ENCODE assay signal across 8 cellular contexts in the genomic region with DNA sequence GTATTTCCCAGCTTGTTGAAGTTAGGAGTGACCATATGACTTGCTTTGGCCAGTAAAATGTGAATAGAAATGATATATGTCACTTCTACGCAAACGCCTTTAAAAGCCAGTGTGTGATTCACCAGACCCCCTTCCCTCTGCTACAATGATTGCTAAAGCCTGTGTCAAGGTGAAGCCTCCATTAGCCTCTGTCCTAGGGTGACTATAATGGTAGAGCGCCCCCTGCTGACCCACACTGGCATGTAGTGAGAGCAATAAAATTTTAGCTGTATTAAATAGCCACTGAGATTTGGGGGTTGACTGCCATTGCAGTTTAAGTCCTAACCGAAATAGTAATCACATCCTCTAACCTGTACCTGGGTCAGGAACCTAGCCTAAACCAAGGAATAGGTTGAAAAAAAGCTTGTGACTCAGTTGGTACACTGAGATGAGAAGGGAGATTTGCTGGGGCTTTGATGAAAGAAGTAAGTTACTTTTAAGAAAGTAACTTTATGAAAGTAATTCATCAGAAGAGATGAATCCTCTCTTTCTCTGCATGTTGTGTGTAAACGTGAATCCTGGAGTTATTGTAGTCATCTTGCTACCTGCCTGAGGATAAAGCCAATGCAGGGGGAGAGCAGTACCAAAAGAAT. TPM values are rescaled to one million over a fixed set of nuclear protein-coding genes. Genes with fewer than 3 reads are reported as not detected.
DNase-seq lines count a peak whose midpoint lies in the region; ATAC-seq, FAIRE-seq and TF ChIP-seq lines count a peak whose summit lies in the region.

No MANE protein-coding gene starts in this region.

- H3K9me3 Mint-ChIP-seq in activated T-helper 1 cell treated with anti-CD3 and anti-CD28 coated beads, Interleukin-12 subunit alpha, Interleukin-12 subunit beta, Interleukin-2, Interleukin-4 antibody, amounts not matched to agents 30 ng/mL and 10 ng/mL and 1 ng/mL, durations not matched to agents 14 hours and 24 hours and 36 hours: no peaks in the 10 kb centered on the region
- H3K9me3 Mint-ChIP-seq in type B pancreatic cell: no peaks in the 10 kb centered on the region

- H3K27me3 Mint-ChIP-seq in activated T-helper 1 cell treated with anti-CD3 and anti-CD28 coated beads, Interleukin-12 subunit alpha, Interleukin-12 subunit beta, Interleukin-2, Interleukin-4 antibody, amounts not matched to agents 30 ng/mL and 10 ng/mL and 1 ng/mL, durations not matched to agents 14 hours and 24 hours and 36 hours (ENCODE audit: insufficient read depth): peaks cover 6% of the 10 kb centered on the region
- H3K27me3 Mint-ChIP-seq in type B pancreatic cell: no peaks in the 10 kb centered on the region

- TF ChIP-seq CTCF in DOHH2 (IDR thresholded peaks at IDR 0.05; ENCODE audit: low read depth, low read length, poor library complexity, severe bottlenecking) (peak; percentile 89), gastroesophageal sphincter (IDR thresholded peaks at IDR 0.05) (peak; percentile 63 to 86 (median 82)), parathyroid adenoma (IDR thresholded peaks at IDR 0.05) (peak; percentile 92), type B pancreatic cell (conservative IDR thresholded peaks at IDR 0.05) (peak; percentile 87)

- H3K4me2 ChIP-seq in DOHH2 (ENCODE audit: low read length) (no peak overlapping the region), parathyroid adenoma (ENCODE audit: low read length) (no peak overlapping the region)

- no peaks in the 10 kb centered on the region for H3K9me2 ChIP-seq in DOHH2 (replicated peaks; ENCODE audit: control insufficient read depth, low read length)

- no peak overlapping the region for H2AFZ ChIP-seq in parathyroid adenoma

- H3K27ac ChIP-seq in DOHH2 (ENCODE audit: low read depth, low read length) (no peak overlapping the region), gastroesophageal sphincter (no peak overlapping the region), parathyroid adenoma (no peak overlapping the region)

- H3K9me3 ChIP-seq in DOHH2 (ENCODE audit: control insufficient read depth, insufficient read depth, low read length) (no peaks in the 10 kb centered on the region), gastroesophageal sphincter (no peaks in the 10 kb centered on the region), parathyroid adenoma (ENCODE audit: control insufficient read depth, low read length) (no peaks in the 10 kb centered on the region)

- no peak overlapping the region for H3K9ac ChIP-seq in parathyroid adenoma

- H3K4me3 Mint-ChIP-seq in activated T-helper 1 cell treated with anti-CD3 and anti-CD28 coated beads, Interleukin-12 subunit alpha, Interleukin-12 subunit beta, Interleukin-2, Interleukin-4 antibody, amounts not matched to agents 30 ng/mL and 10 ng/mL and 1 ng/mL, durations not matched to agents 14 hours and 24 hours and 36 hours: no peak overlapping the region
- no peak overlapping the region for H3K4me3 Mint-ChIP-seq in type B pancreatic cell

- H3K36me3 ChIP-seq in DOHH2 (ENCODE audit: control insufficient read depth, low read length) (no peaks in the 10 kb centered on the region), gastroesophageal sphincter (no peaks in the 10 kb centered on the region), parathyroid adenoma (ENCODE audit: control insufficient read depth, insufficient read depth, low read length) (no peaks in the 10 kb centered on the region)

- H3K27me3 ChIP-seq in DOHH2 (ENCODE audit: control insufficient read depth, low read length) (no peaks in the 10 kb centered on the region; the same call in none of the 2 replicates), gastroesophageal sphincter (no peaks in the 10 kb centered on the region), parathyroid adenoma (ENCODE audit: control insufficient read depth, insufficient read depth, low read length) (no peaks in the 10 kb centered on the region)

- TF ChIP-seq POLR2A in gastroesophageal sphincter (IDR thresholded peaks at IDR 0.05): no peak

- WGBS in gastroesophageal sphincter (ENCODE audit: low coverage in 1 of 2), 2 donors: 26 to 34% methylated on average over 5 of the region's 5 CpGs

- H3K4me1 ChIP-seq in DOHH2 (ENCODE audit: control insufficient read depth, low read length) (no peaks in the 10 kb centered on the region; the same call in 1 of the 2 replicates), gastroesophageal sphincter (no peaks in the 10 kb centered on the region), parathyroid adenoma (no peaks in the 10 kb centered on the region)

- no peaks in the 10 kb centered on the region for H3F3A ChIP-seq in DOHH2 (ENCODE audit: control insufficient read depth, insufficient read depth)

- no peaks in the 10 kb centered on the region for H3K36me3 Mint-ChIP-seq in activated T-helper 1 cell treated with anti-CD3 and anti-CD28 coated beads, Interleukin-12 subunit alpha, Interleukin-12 subunit beta, Interleukin-2, Interleukin-4 antibody, amounts not matched to agents 30 ng/mL and 10 ng/mL and 1 ng/mL, durations not matched to agents 14 hours and 24 hours and 36 hours (ENCODE audit: low read depth)
- no peaks in the 10 kb centered on the region for H3K36me3 Mint-ChIP-seq in type B pancreatic cell

- DNase-seq in HUDEP-2 (lab: John Stamatoyannopoulos, UW; ENCODE audit: unreplicated experiment in 76 of 76): peak in 70 of 76 experiments; percentile 2 to 84 (median 54)
- DNase-seq in RCC 7860 (ENCODE audit: low spot score): peak; percentile 66
- peak; percentile 63 for DNase-seq in activated T-helper 1 cell treated with anti-CD3 and anti-CD28 coated beads, Interleukin-12 subunit alpha, Interleukin-12 subunit beta, Interleukin-2, Interleukin-4 antibody, amounts not matched to agents 30 ng/mL and 10 ng/mL and 1 ng/mL, durations not matched to agents 14 hours and 24 hours and 36 hours (ENCODE audit: low spot score)
- DNase-seq in type B pancreatic cell (ENCODE audit: extremely low spot score, unreplicated experiment): peak; percentile 74

- TF ChIP-seq EP300 in gastroesophageal sphincter (IDR thresholded peaks at IDR 0.05): no peak

- H3K27ac Mint-ChIP-seq in activated T-helper 1 cell treated with anti-CD3 and anti-CD28 coated beads, Interleukin-12 subunit alpha, Interleukin-12 subunit beta, Interleukin-2, Interleukin-4 antibody, amounts not matched to agents 30 ng/mL and 10 ng/mL and 1 ng/mL, durations not matched to agents 14 hours and 24 hours and 36 hours: no peak overlapping the region
- H3K27ac Mint-ChIP-seq in type B pancreatic cell: no peak overlapping the region

- intact Hi-C loops in activated T-helper 1 cell treated with anti-CD3 and anti-CD28 coated beads, Interleukin-12 subunit alpha, Interleukin-12 subunit beta, Interleukin-2, Interleukin-4 antibody, amounts not matched to agents 30 ng/mL and 10 ng/mL and 1 ng/mL, durations not matched to agents 14 hours and 24 hours and 36 hours (cut with micrococcal nuclease): loop anchor here (1.0 to 10.0 kb wide), 6 partner anchors 53 to 551 kb away; a partner anchor contains a TSS

- ATAC-seq in GM21515 (IDR thresholded peaks at IDR 0.05; ENCODE audit: unreplicated experiment) (peak; percentile 89), gastroesophageal sphincter (peak; percentile 86)

- no peaks in the 10 kb centered on the region for H4K20me1 ChIP-seq in DOHH2 (ENCODE audit: control insufficient read depth, insufficient read depth, low read depth, low read length)

- H3K4me1 Mint-ChIP-seq in activated T-helper 1 cell treated with anti-CD3 and anti-CD28 coated beads, Interleukin-12 subunit alpha, Interleukin-12 subunit beta, Interleukin-2, Interleukin-4 antibody, amounts not matched to agents 30 ng/mL and 10 ng/mL and 1 ng/mL, durations not matched to agents 14 hours and 24 hours and 36 hours (ENCODE audit: low read depth): no peaks in the 10 kb centered on the region
- H3K4me1 Mint-ChIP-seq in type B pancreatic cell (ENCODE audit: unreplicated experiment): no peaks in the 10 kb centered on the region

- H3K79me2 ChIP-seq in DOHH2 (ENCODE audit: control insufficient read depth, low read length) (no peaks in the 10 kb centered on the region), parathyroid adenoma (no peaks in the 10 kb centered on the region)

- H3K4me3 ChIP-seq in DOHH2 (ENCODE audit: low read length) (no peak overlapping the region), gastroesophageal sphincter (no peak overlapping the region), parathyroid adenoma (ENCODE audit: low read depth, low read length) (no peak overlapping the region)

- peak; percentile 64 for FAIRE-seq in RCC 7860 (lab: Jason Lieb, UNC)

RNA-seq across cellular contexts. Expression of a gene that starts 52.6 kb away (rescaled TPM):
- 25.3 and 29.2 TPM in 2 replicates for total RNA-seq in activated T-helper 1 cell treated with anti-CD3 and anti-CD28 coated beads, Interleukin-12 subunit alpha, Interleukin-12 subunit beta, Interleukin-2, Interleukin-4 antibody, amounts not matched to agents 30 ng/mL and 10 ng/mL and 1 ng/mL, durations not matched to agents 14 hours and 24 hours and 36 hours
- total RNA-seq in gastroesophageal sphincter: 10 to 100 TPM; 11.4 to 21.0 (median 15.3) TPM
- total RNA-seq in type B pancreatic cell (ENCODE audit: low replicate concordance): 16.0 and 26.9 TPM in 2 replicates

RNA-seq across cellular contexts. Expression of a gene that starts 52.8 kb away (rescaled TPM):
- total RNA-seq in activated T-helper 1 cell treated with anti-CD3 and anti-CD28 coated beads, Interleukin-12 subunit alpha, Interleukin-12 subunit beta, Interleukin-2, Interleukin-4 antibody, amounts not matched to agents 30 ng/mL and 10 ng/mL and 1 ng/mL, durations not matched to agents 14 hours and 24 hours and 36 hours: 24.3 and 25.6 TPM in 2 replicates
- 10 to 100 TPM; 16.3 to 29.2 (median 20.1) TPM for total RNA-seq in gastroesophageal sphincter
- total RNA-seq in type B pancreatic cell (ENCODE audit: low replicate concordance): 13.5 and 15.5 TPM in 2 replicates
